In genomic region chr2:221034026-221034701, GRCh38 we compare ENCODE assay signal across 28 cellular contexts.
"Had no signal": no experiment of that assay in that cellular context is flagged by ENCODE, and none has a peak within 500 bp of the region (broad histone marks: within the 10 kb centered on the region; RNA-seq: fewer than 3 reads in every experiment).

No MANE protein-coding gene starts in this region.

- H3K4me3 ChIP-seq: MG63, PC-9 had no signal

- ATAC-seq: activated CD8-positive, alpha-beta T cell treated with anti-CD3 and anti-CD28 coated beads, Interleukin-2, amount 10 ng/mL, durations not matched to agents 7 days and 5 days; activated naive CD8-positive, alpha-beta T cell treated with anti-CD3 and anti-CD28 coated beads, Interleukin-2, amount 50 U/mL, for 24 hours; Right ventricle myocardium inferior; SK-N-SH treated with all-trans-retinoic acid at 6 μM for 48 hours; T-cell; T-helper 17 cell had no signal

- DNase-seq: activated B cell treated with CpG ODN at 0.5 μM for 24 hours; activated CD4-positive, alpha-beta T cell treated with anti-CD3 and anti-CD28 coated beads for 1 hour; activated CD4-positive, alpha-beta T cell treated with anti-CD3 and anti-CD28 coated beads for 48 hours; activated CD4-positive, alpha-beta T cell treated with anti-CD3 and anti-CD28 coated beads, Interleukin-2, amount 50 U/mL, for 4 hours; activated CD8-positive, alpha-beta T cell treated with anti-CD3 and anti-CD28 coated beads, Interleukin-2, amount 10 ng/mL, durations not matched to agents 7 days and 5 days; activated gamma-delta T cell; activated naive CD4-positive, alpha-beta T cell treated with anti-CD3 and anti-CD28 coated beads, Interleukin-2, amount 10 ng/mL, durations not matched to agents 7 days and 5 days; activated naive CD8-positive, alpha-beta T cell treated with anti-CD3 and anti-CD28 coated beads, Interleukin-2, amount 50 U/mL, for 24 hours; activated T-cell treated with anti-CD3 and anti-CD28 coated beads, Interleukin-2, amount 50 U/mL, for 24 hours; anterior cingulate cortex; brain microvascular endothelial cell; central memory CD4-positive, alpha-beta T cell; MG63; NCI-H1048; NCI-H1105 treated with DMSO at 0.1 percent for 48 hours; NCI-H1436; NCI-H1930; NCI-H2171; NCI-H510A; NCI-H526; NCI-H774; PC-9; SIG-M5; T-cell; T-helper 17 cell; T-helper 9 cell had no signal
